20 cellular contexts compared by ENCODE assay signal in the genomic region with DNA sequence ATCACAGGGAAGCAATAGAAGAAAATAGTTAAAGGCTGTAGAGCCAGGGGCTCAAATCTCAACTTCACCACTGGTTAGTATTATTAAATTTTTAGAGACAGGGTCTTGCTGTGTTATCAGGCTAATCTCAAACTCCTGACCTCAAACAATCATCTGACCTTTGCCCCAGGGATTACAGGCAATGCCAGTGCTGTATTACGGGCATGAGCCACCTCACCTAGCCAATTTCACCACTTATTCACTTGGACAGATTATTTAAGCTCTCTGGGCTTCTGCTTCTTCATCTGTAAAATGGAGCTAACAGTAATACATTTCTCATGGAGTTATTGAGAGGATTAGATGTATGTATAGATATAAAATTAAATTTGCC.
"Had no signal": no experiment of that assay in that cellular context is flagged by ENCODE, and none has a peak within 500 bp of the region (broad histone marks: within the 10 kb centered on the region; RNA-seq: fewer than 3 reads in every experiment).

No MANE protein-coding gene starts in this region.

- DNase-seq: activated CD4-positive, alpha-beta T cell treated with anti-CD3 and anti-CD28 coated beads for 1 hour; activated gamma-delta T cell treated with Interleukin-2 at 50 U/mL for 16 hours; dorsolateral prefrontal cortex; endodermal cell; foreskin melanocyte; immature natural killer cell; naive B cell; stimulated activated CD4-positive, alpha-beta T cell treated with anti-CD3 and anti-CD28 coated beads, Interleukin-15, amount 100 ng/mL, for 24 hours; stimulated activated CD4-positive, alpha-beta T cell treated with anti-CD3 and anti-CD28 coated beads, Interleukin-2, amount 100 ng/mL, for 48 hours; stimulated activated naive CD8-positive, alpha-beta T cell treated with anti-CD3 and anti-CD28 coated beads, Interleukin-15, amount 100 ng/mL, for 72 hours; SW 1271; WERI-Rb-1 had no signal

- H3K36me3 Mint-ChIP-seq: immature natural killer cell, naive B cell had no signal

- H3K4me1 Mint-ChIP-seq: endodermal cell; immature natural killer cell; stimulated activated naive CD8-positive, alpha-beta T cell treated with anti-CD3 and anti-CD28 coated beads, Interleukin-15, amount 100 ng/mL, for 72 hours had no signal

- H3K4me3 Mint-ChIP-seq: activated T-helper 1 cell treated with anti-CD3 and anti-CD28 coated beads, Interleukin-12 subunit alpha, Interleukin-12 subunit beta, Interleukin-2, Interleukin-4 antibody, amounts not matched to agents 30 ng/mL and 10 ng/mL and 1 ng/mL, durations not matched to agents 14 hours and 24 hours and 36 hours; endodermal cell; immature natural killer cell; naive B cell; neural crest cell; stimulated activated naive CD8-positive, alpha-beta T cell treated with anti-CD3 and anti-CD28 coated beads, Interleukin-15, amount 100 ng/mL, for 72 hours had no signal

- H3K4me1 ChIP-seq: prostate gland had no signal

- H3K27ac Mint-ChIP-seq: activated naive CD4-positive, alpha-beta T cell treated with anti-CD3 and anti-CD28 coated beads, Interleukin-2, amount 50 U/mL, for 72 hours; activated T-helper 1 cell treated with anti-CD3 and anti-CD28 coated beads, Interleukin-12 subunit alpha, Interleukin-12 subunit beta, Interleukin-2, Interleukin-4 antibody, amounts not matched to agents 30 ng/mL and 10 ng/mL and 1 ng/mL, durations not matched to agents 14 hours and 24 hours and 36 hours; endodermal cell; immature natural killer cell; stimulated activated naive CD8-positive, alpha-beta T cell treated with anti-CD3 and anti-CD28 coated beads, Interleukin-15, amount 100 ng/mL, for 72 hours had no signal

- H3K9me3 ChIP-seq: adrenal gland, prostate gland, right atrium auricular region had no signal

- H3K27ac ChIP-seq: cardiac muscle cell, prostate gland, WERI-Rb-1 had no signal

- H3K36me3 ChIP-seq: adrenal gland, cardiac muscle cell, prostate gland, right atrium auricular region, WERI-Rb-1 had no signal

- H3K27me3 ChIP-seq: adrenal gland, right atrium auricular region had no signal

- H3K4me3 ChIP-seq: adrenal gland, cardiac muscle cell, dorsolateral prefrontal cortex, prostate gland, right atrium auricular region, skin epidermis had no signal

- H3K9me3 Mint-ChIP-seq: endodermal cell, neural crest cell had no signal

- ATAC-seq: activated naive CD4-positive, alpha-beta T cell treated with anti-CD3 and anti-CD28 coated beads, Interleukin-2, amount 50 U/mL, for 72 hours; stimulated activated naive CD8-positive, alpha-beta T cell treated with anti-CD3 and anti-CD28 coated beads, Interleukin-15, amount 100 ng/mL, for 72 hours had no signal
